In the genomic region with DNA sequence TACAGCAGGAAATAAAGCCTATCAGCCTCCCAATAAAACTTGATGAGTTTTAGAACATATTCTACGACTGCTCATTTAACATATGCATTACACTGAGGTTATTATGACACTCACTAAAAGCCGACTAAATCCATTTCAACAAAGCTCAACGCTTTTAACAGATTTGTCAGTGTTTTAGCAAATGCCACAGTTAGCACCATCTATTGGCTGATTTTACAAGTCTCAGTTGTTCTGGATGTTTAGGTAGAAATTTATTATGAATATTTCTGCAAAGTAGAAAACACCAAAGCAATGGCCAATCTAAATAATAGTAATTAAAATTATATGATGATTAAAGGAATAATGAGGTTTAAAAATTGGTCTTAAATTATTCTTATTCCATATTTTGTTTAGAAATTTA, we compare ENCODE assay signal across 1 cellular context.
TF ChIP-seq lines count a peak whose summit lies in the region.

No MANE protein-coding gene starts in this region.

TF ChIP-seq in SK-N-SH treated with all-trans-retinoic acid at 6 μM for 48 hours, 23 proteins besides CTCF, POLR2A, EP300 and RAD21 (continued from another document):
- TF ChIP-seq ESRRG (CRISPR knock-in tag; IDR thresholded peaks at IDR 0.05), result no peak
- no peak for TF ChIP-seq ARNTL (CRISPR knock-in tag; IDR thresholded peaks at IDR 0.05; ENCODE audit: borderline replicate concordance, low read depth)
- no peak for TF ChIP-seq OSR1 (CRISPR knock-in tag; IDR thresholded peaks at IDR 0.05)
- TF ChIP-seq ZNF70 (CRISPR knock-in tag; IDR thresholded peaks at IDR 0.05), result no peak
- TF ChIP-seq SNAI2 (CRISPR knock-in tag; IDR thresholded peaks at IDR 0.05), result no peak
- TF ChIP-seq, protein P1, sequence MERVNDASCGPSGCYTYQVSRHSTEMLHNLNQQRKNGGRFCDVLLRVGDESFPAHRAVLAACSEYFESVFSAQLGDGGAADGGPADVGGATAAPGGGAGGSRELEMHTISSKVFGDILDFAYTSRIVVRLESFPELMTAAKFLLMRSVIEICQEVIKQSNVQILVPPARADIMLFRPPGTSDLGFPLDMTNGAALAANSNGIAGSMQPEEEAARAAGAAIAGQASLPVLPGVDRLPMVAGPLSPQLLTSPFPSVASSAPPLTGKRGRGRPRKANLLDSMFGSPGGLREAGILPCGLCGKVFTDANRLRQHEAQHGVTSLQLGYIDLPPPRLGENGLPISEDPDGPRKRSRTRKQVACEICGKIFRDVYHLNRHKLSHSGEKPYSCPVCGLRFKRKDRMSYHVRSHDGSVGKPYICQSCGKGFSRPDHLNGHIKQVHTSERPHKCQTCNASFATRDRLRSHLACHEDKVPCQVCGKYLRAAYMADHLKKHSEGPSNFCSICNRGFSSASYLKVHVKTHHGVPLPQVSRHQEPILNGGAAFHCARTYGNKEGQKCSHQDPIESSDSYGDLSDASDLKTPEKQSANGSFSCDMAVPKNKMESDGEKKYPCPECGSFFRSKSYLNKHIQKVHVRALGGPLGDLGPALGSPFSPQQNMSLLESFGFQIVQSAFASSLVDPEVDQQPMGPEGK (CRISPR knock-in tag; IDR thresholded peaks at IDR 0.05; ENCODE audit: borderline replicate concordance), result no peak
- no peak for TF ChIP-seq TCF4 (CRISPR knock-in tag; IDR thresholded peaks at IDR 0.05; ENCODE audit: borderline replicate concordance)
- TF ChIP-seq GLIS3 (CRISPR knock-in tag; IDR thresholded peaks at IDR 0.05), result no peak
- TF ChIP-seq CSDC2 (CRISPR knock-in tag; IDR thresholded peaks at IDR 0.05), result no peak
- TF ChIP-seq ISL1 (CRISPR knock-in tag; IDR thresholded peaks at IDR 0.05), result no peak
TF ChIP-seq in SK-N-SH treated with all-trans-retinoic acid at 6 μM for 48 hours: peak in this region for 0.
